ENCODE assay signal across 8 cellular contexts in the genomic region with DNA sequence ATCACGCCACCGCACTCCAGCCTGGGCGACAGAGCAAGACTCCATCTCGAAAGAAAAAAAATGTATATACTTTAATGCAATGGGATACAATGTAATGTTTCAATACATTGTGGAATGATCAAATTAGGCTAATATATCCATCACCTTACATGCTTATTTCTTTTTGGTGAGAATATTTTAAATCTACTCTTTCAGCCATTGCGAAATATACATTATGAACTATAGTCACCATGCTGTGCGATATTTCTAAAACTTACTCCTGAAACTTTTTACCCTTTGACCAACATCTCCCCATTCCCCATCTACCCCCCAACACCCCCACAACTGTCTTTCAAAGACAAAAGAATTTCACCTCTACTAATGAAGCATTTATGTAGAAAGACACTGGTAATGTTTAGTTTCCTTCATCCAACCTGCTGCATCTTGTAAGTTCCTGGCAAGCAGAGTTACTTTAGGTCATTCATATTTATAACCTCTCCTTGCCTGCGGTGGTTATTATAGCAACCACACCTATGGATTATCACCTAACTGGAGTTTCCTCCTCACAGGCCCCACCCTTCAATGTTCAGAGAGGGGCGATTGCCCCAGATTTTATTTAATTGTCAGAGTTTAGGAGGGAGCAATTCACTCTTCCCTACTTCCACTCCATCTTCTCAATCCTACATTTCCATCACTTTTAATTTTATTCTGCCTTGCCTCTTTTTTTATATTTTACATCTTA. TPM values are rescaled to one million over a fixed set of nuclear protein-coding genes. Genes with fewer than 3 reads are reported as not detected.
A peak's percentile ranks its signal among the peaks of the same experiment; 100 is the strongest.
DNase-seq lines count a peak whose midpoint lies in the region; ATAC-seq, FAIRE-seq and TF ChIP-seq lines count a peak whose summit lies in the region.

No MANE protein-coding gene starts in this region.

- H3K4me1 Mint-ChIP-seq in T-helper 17 cell: peaks cover 15% of the 10 kb centered on the region
- H3K4me1 Mint-ChIP-seq in stimulated activated effector memory CD8-positive, alpha-beta T cell treated with anti-CD3 and anti-CD28 coated beads, Interleukin-12 subunit alpha, Interleukin-12 subunit beta, amount 100 ng/mL, for 72 hours: peaks cover 16% of the 10 kb centered on the region

- no peak for ATAC-seq in T-helper 17 cell
- no peak for ATAC-seq in stimulated activated effector memory CD8-positive, alpha-beta T cell treated with anti-CD3 and anti-CD28 coated beads, Interleukin-12 subunit alpha, Interleukin-12 subunit beta, amount 100 ng/mL, for 72 hours

- H3K27ac Mint-ChIP-seq in T-helper 17 cell: peak overlapping the region; percentile 95
- peak overlapping the region; percentile 97 for H3K27ac Mint-ChIP-seq in stimulated activated effector memory CD8-positive, alpha-beta T cell treated with anti-CD3 and anti-CD28 coated beads, Interleukin-12 subunit alpha, Interleukin-12 subunit beta, amount 100 ng/mL, for 72 hours

- H3K9me3 Mint-ChIP-seq in stimulated activated effector memory CD8-positive, alpha-beta T cell treated with anti-CD3 and anti-CD28 coated beads, Interleukin-12 subunit alpha, Interleukin-12 subunit beta, amount 100 ng/mL, for 72 hours: no peaks in the 10 kb centered on the region

- peak overlapping the region; percentile 69 to 70 for H3K4me3 ChIP-seq in foreskin fibroblast (ENCODE audit: low read depth in 1 of 2, low read length in 2 of 2)

- FAIRE-seq in frontal cortex (lab: Jason Lieb, UNC): no peak

- H3K36me3 Mint-ChIP-seq in T-helper 17 cell (ENCODE audit: low read depth): peaks cover 4% of the 10 kb centered on the region
- peaks cover 18% of the 10 kb centered on the region for H3K36me3 Mint-ChIP-seq in stimulated activated effector memory CD8-positive, alpha-beta T cell treated with anti-CD3 and anti-CD28 coated beads, Interleukin-12 subunit alpha, Interleukin-12 subunit beta, amount 100 ng/mL, for 72 hours

- TF ChIP-seq CTCF in foreskin fibroblast (IDR thresholded peaks at IDR 0.05; ENCODE audit: low read depth, low read length): no peak

- peak; percentile 9 for DNase-seq in NOMO-1 treated with DMSO at 0.1 percent for 48 hours (lab: John Stamatoyannopoulos, UW; ENCODE audit: unreplicated experiment)
- DNase-seq in NOMO-1 (lab: John Stamatoyannopoulos, UW; ENCODE audit: unreplicated experiment in 2 of 2): no peak
- no peak for DNase-seq in T-helper 17 cell
- DNase-seq in foreskin fibroblast: no peak
- no peak for DNase-seq in stimulated activated effector memory CD8-positive, alpha-beta T cell treated with anti-CD3 and anti-CD28 coated beads, Interleukin-12 subunit alpha, Interleukin-12 subunit beta, amount 100 ng/mL, for 72 hours (ENCODE audit: low spot score in 2 of 2)
- DNase-seq in RKO (ENCODE audit: low spot score): no peak
- DNase-seq in pons (ENCODE audit: low spot score): no peak
- DNase-seq in frontal cortex (ENCODE audit: low spot score in 2 of 2): no peak

- no peaks in the 10 kb centered on the region for H3K9me3 ChIP-seq in T-helper 17 cell (ENCODE audit: control insufficient read depth, low read length, poor library complexity, severe bottlenecking)

- peak overlapping the region; percentile 97 for H3K4me3 Mint-ChIP-seq in T-helper 17 cell
- H3K4me3 Mint-ChIP-seq in stimulated activated effector memory CD8-positive, alpha-beta T cell treated with anti-CD3 and anti-CD28 coated beads, Interleukin-12 subunit alpha, Interleukin-12 subunit beta, amount 100 ng/mL, for 72 hours: peak overlapping the region; percentile 92

- H3K27me3 Mint-ChIP-seq in T-helper 17 cell: peaks cover 8% of the 10 kb centered on the region

RNA-seq across cellular contexts. Expression of gene ME2, which starts 1.2 kb away (rescaled TPM):
- 10 to 100 TPM; 26.7 to 34.2 TPM for total RNA-seq in T-helper 17 cell
- total RNA-seq in frontal cortex: 152 TPM

RNA-seq across cellular contexts. Expression of gene MRO, which starts 57.9 kb away (rescaled TPM):
- total RNA-seq in T-helper 17 cell: not detected
- 0.82 TPM for total RNA-seq in frontal cortex
